Comparison of ENCODE assay signal across 21 cellular contexts in the genomic region with DNA sequence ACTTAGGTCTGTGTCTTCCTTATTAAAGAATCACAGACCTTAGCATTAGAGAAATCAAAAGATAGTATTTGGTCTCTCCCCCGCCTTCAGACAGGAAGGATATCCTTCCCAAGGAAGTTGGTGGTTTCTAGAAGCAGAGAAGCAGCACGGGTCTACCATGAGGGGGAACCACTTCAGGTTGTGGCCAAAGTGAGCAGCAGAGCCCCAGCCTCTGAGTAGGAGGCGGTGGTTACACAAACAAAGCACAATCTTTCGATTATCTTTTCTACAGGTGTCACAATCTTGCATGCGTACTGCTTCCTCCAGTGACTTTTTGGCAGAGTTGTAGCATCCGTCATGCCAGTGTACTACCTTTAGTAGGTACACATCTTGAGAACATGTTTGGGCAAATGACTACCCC. TPM values are rescaled to one million over a fixed set of nuclear protein-coding genes. Genes with fewer than 3 reads are reported as not detected.
DNase-seq lines count a peak whose midpoint lies in the region; ATAC-seq and TF ChIP-seq lines count a peak whose summit lies in the region.
"Had no signal": no experiment of that assay in that cellular context is flagged by ENCODE, and none has a peak within 500 bp of the region (broad histone marks: within the 10 kb centered on the region; RNA-seq: fewer than 3 reads in every experiment).

No MANE protein-coding gene starts in this region.

- peaks cover 71% of the 10 kb centered on the region for H3K4me1 Mint-ChIP-seq in CD4-positive, alpha-beta T cell (ENCODE audit: low read depth)
- peaks cover 43% of the 10 kb centered on the region for H3K4me1 Mint-ChIP-seq in activated T-helper 17 cell treated with anti-CD3 and anti-CD28 coated beads, Interleukin-2, amount 50 U/mL, for 72 hours

- no peaks in the 10 kb centered on the region for H3K27me3 Mint-ChIP-seq in CD4-positive, alpha-beta T cell
- H3K27me3 Mint-ChIP-seq in activated T-helper 17 cell treated with anti-CD3 and anti-CD28 coated beads, Interleukin-2, amount 50 U/mL, for 72 hours = peaks cover 8% of the 10 kb centered on the region

- CTCF ChIA-PET in CD4-positive, alpha-beta T cell (lab: Charles Lee) = no interaction called here
- CTCF ChIA-PET in HEK293T (lab: Yijun Ruan, JAX) = no interaction called here

- peak; percentile 49 for DNase-seq in activated CD8-positive, alpha-beta memory T cell treated with anti-CD3 and anti-CD28 coated beads for 24 hours
- no peak for DNase-seq in activated CD8-positive, alpha-beta memory T cell treated with anti-CD3 and anti-CD28 coated beads, Interleukin-2, amount 50 U/mL, for 4 hours
- DNase-seq in CD4-positive, alpha-beta T cell = no peak
- DNase-seq in HEK293T (ENCODE audit: extremely low spot score) (peak; percentile 2), G401 (ENCODE audit: low spot score) (no peak)
- DNase-seq in stimulated activated CD4-positive, alpha-beta T cell treated with anti-CD3 and anti-CD28 coated beads, Interleukin-12 subunit alpha, Interleukin-12 subunit beta, amount 100 ng/mL, for 4 hours = no peak
- DNase-seq: AML-193, GM23248, HFFc6, MM.1S, NCI-H1417 treated with DMSO at 0.1 percent for 48 hours, NCI-H2029 treated with DMSO at 0.1 percent for 48 hours, NCI-H510A treated with DMSO at 0.1 percent for 48 hours, Peyer's patch, Right ventricle myocardium superior, SK-N-SH had no signal

- in situ Hi-C loops in G401 (cut with HindIII; ENCODE audit: low sequenced_read_pairs) = no loop called here

- intact Hi-C loops in CD4-positive, alpha-beta T cell (cut with DNase I, micrococcal nuclease) = no loop called here

- no peaks in the 10 kb centered on the region for H3K9me3 ChIP-seq in CD4-positive, alpha-beta T cell (ENCODE audit: control insufficient read depth, low read length)
- H3K9me3 ChIP-seq: Peyer's patch, SK-N-SH had no signal

- H3K4me3 Mint-ChIP-seq in CD4-positive, alpha-beta T cell = peak overlapping the region; percentile 7
- H3K4me3 Mint-ChIP-seq in activated T-helper 17 cell treated with anti-CD3 and anti-CD28 coated beads, Interleukin-2, amount 50 U/mL, for 72 hours = peak overlapping the region; percentile 18
- H3K4me3 Mint-ChIP-seq: HFFc6 had no signal

- H3K27ac Mint-ChIP-seq in CD4-positive, alpha-beta T cell = no peak overlapping the region
- H3K27ac Mint-ChIP-seq in activated T-helper 17 cell treated with anti-CD3 and anti-CD28 coated beads, Interleukin-2, amount 50 U/mL, for 72 hours = no peak overlapping the region
- H3K27ac Mint-ChIP-seq: HFFc6 had no signal

- ATAC-seq in CD4-positive, alpha-beta T cell (ENCODE audit: poor library complexity) = no peak
- peak; percentile 32 for ATAC-seq in activated T-helper 17 cell treated with anti-CD3 and anti-CD28 coated beads, Interleukin-2, amount 50 U/mL, for 72 hours (replicated peaks)
- ATAC-seq in GM19463 (IDR thresholded peaks at IDR 0.05; ENCODE audit: unreplicated experiment) = no peak

- no peaks in the 10 kb centered on the region for H3K36me3 Mint-ChIP-seq in CD4-positive, alpha-beta T cell (ENCODE audit: low read depth)
- no peaks in the 10 kb centered on the region for H3K36me3 Mint-ChIP-seq in activated T-helper 17 cell treated with anti-CD3 and anti-CD28 coated beads, Interleukin-2, amount 50 U/mL, for 72 hours (ENCODE audit: low read depth)

- peaks cover 9% of the 10 kb centered on the region for H3K27me3 ChIP-seq in CD4-positive, alpha-beta T cell (ENCODE audit: control insufficient read depth, insufficient read depth, low read length)
- H3K27me3 ChIP-seq: Peyer's patch had no signal

- no peaks in the 10 kb centered on the region for H3K9me3 Mint-ChIP-seq in CD4-positive, alpha-beta T cell
- H3K9me3 Mint-ChIP-seq in activated T-helper 17 cell treated with anti-CD3 and anti-CD28 coated beads, Interleukin-2, amount 50 U/mL, for 72 hours = no peaks in the 10 kb centered on the region
- H3K9me3 Mint-ChIP-seq: HFFc6 had no signal

- H3K27ac ChIP-seq in CD4-positive, alpha-beta T cell (ENCODE audit: low read depth, low read length) = no peak overlapping the region
- H3K27ac ChIP-seq: GM23248, KMS-11, Peyer's patch had no signal

- POLR2A ChIA-PET in CD4-positive, alpha-beta T cell (lab: Charles Lee) = no interaction called here
- POLR2A ChIA-PET in HEK293T (lab: Yijun Ruan, JAX) = no interaction called here

- TF ChIP-seq CTCF in CD4-positive, alpha-beta T cell (IDR thresholded peaks at IDR 0.05) = no peak

TF ChIP-seq in HEK293T, 16 proteins besides CTCF, POLR2A, EP300 and RAD21:
- no peak for TF ChIP-seq PKNOX1 (IDR thresholded peaks at IDR 0.05)
- no peak for TF ChIP-seq TARDBP (IDR thresholded peaks at IDR 0.05)

RNA-seq across cellular contexts. Expression of gene PGLYRP4, which starts 8.8 kb away (rescaled TPM):
- total RNA-seq in CD4-positive, alpha-beta T cell = not detected
- under 1 TPM; 0.22 to 0.26 TPM for total RNA-seq in activated T-helper 17 cell treated with anti-CD3 and anti-CD28 coated beads, Interleukin-2, amount 50 U/mL, for 72 hours
- not detected in 2 replicates for total RNA-seq in G401 (2014; rRNA removed; shearing (Covaris generic))
- total RNA-seq: A673, Daoy, GM23248, HFFc6, Peyer's patch, Right ventricle myocardium superior had no signal

RNA-seq across cellular contexts. Expression of gene S100A9, which starts 17.9 kb away (rescaled TPM):
- total RNA-seq in CD4-positive, alpha-beta T cell = 10 to 100 TPM; 35.3 to 43.6 TPM
- total RNA-seq in activated T-helper 17 cell treated with anti-CD3 and anti-CD28 coated beads, Interleukin-2, amount 50 U/mL, for 72 hours = under 1 TPM in 1 of 2 donors, not detected in 1; 0.66 TPM
- 1.1 and 14.0 TPM in 2 replicates for total RNA-seq in G401 (2014; rRNA removed; shearing (Covaris generic))
- total RNA-seq: A673, Daoy, GM23248, HFFc6 had no signal

RNA-seq across cellular contexts. Expression of gene PGLYRP3, which starts 27.1 kb away (rescaled TPM):
- not detected for total RNA-seq in CD4-positive, alpha-beta T cell
- not detected for total RNA-seq in activated T-helper 17 cell treated with anti-CD3 and anti-CD28 coated beads, Interleukin-2, amount 50 U/mL, for 72 hours
- total RNA-seq in G401 (2014; rRNA removed; shearing (Covaris generic)) = not detected in 2 replicates
- total RNA-seq: A673, Daoy, GM23248, HFFc6, Peyer's patch, Right ventricle myocardium superior had no signal

RNA-seq across cellular contexts. Expression of gene S100A12, which starts 35.6 kb away (rescaled TPM):
- total RNA-seq in CD4-positive, alpha-beta T cell = 1 to 10 TPM; 4.0 to 5.5 TPM
- not detected for total RNA-seq in activated T-helper 17 cell treated with anti-CD3 and anti-CD28 coated beads, Interleukin-2, amount 50 U/mL, for 72 hours
- not detected in 2 replicates for total RNA-seq in G401 (2014; rRNA removed; shearing (Covaris generic))
- total RNA-seq: A673, Daoy, GM23248, HFFc6, Peyer's patch had no signal

RNA-seq across cellular contexts. Expression of gene S100A8, which starts 51.1 kb away (rescaled TPM):
- 10 to 100 TPM; 21.0 to 23.8 TPM for total RNA-seq in CD4-positive, alpha-beta T cell
- total RNA-seq in activated T-helper 17 cell treated with anti-CD3 and anti-CD28 coated beads, Interleukin-2, amount 50 U/mL, for 72 hours = not detected
- total RNA-seq in G401 (2014; rRNA removed; shearing (Covaris generic)) = not detected in 2 replicates
- total RNA-seq: A673, Daoy, GM23248, HFFc6 had no signal

Comparison
In these comparisons a context has a peak if more than half of its experiments do, and no peak if none do; other contexts are left out.
1. DNase-seq: peak in activated CD8-positive, alpha-beta memory T cell treated with anti-CD3 and anti-CD28 coated beads for 24 hours (single experiment) and HEK293T (single experiment); none in activated CD8-positive, alpha-beta memory T cell treated with anti-CD3 and anti-CD28 coated beads, Interleukin-2, amount 50 U/mL, for 4 hours (single experiment), CD4-positive, alpha-beta T cell (0 of 10), stimulated activated CD4-positive, alpha-beta T cell treated with anti-CD3 and anti-CD28 coated beads, Interleukin-12 subunit alpha, Interleukin-12 subunit beta, amount 100 ng/mL, for 4 hours (single experiment) and G401 (single experiment).